Comparison of ENCODE assay signal across 26 cellular contexts in the genomic region with DNA sequence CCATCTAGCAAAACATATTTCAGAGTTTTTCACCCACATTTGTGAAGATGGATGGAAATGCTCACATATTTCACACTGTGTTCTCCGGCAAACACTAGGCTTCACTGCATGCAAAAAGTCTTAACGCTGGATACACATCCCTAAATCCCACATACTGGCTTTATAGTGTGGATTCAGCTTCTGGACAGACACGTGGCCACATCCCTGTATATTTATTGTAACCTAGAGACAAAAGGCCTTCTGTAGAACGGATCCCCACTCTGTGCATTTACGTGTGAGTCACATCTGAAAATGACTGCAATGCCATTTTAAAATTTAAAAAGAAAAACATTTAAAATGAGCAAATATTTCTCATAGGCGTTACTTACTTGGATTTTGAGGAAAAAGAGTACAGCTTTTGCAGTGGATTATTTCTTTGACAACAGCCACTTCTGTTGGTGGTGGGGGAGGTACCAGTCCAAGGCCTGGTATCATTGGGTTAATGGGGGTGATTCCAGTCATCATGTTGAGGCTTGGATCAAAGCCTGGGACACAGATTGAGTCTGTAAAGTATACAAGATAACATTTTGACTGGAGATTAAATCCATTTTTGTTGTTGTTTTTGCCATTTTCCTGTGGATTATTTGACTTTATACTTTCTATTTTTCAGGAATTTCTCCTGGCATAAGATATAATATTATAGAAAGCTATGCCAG.
DNase-seq lines count a peak whose midpoint lies in the region; ATAC-seq and TF ChIP-seq lines count a peak whose summit lies in the region.
"Had no signal": no experiment of that assay in that cellular context is flagged by ENCODE, and none has a peak within 500 bp of the region (broad histone marks: within the 10 kb centered on the region; RNA-seq: fewer than 3 reads in every experiment).

No MANE protein-coding gene starts in this region.

- H3K9me3 Mint-ChIP-seq in endodermal cell, result no peaks in the 10 kb centered on the region
- H3K9me3 Mint-ChIP-seq in nephron, result peaks cover 2% of the 10 kb centered on the region
- no peaks in the 10 kb centered on the region for H3K9me3 Mint-ChIP-seq in effector memory CD8-positive, alpha-beta T cell
- H3K9me3 Mint-ChIP-seq in activated T-helper 1 cell treated with anti-CD3 and anti-CD28 coated beads, Interleukin-12 subunit alpha, Interleukin-12 subunit beta, Interleukin-2, Interleukin-4 antibody, amounts not matched to agents 30 ng/mL and 10 ng/mL and 1 ng/mL, durations not matched to agents 14 hours and 24 hours and 36 hours, result no peaks in the 10 kb centered on the region
- H3K9me3 Mint-ChIP-seq: activated naive CD8-positive, alpha-beta T cell treated with anti-CD3 and anti-CD28 coated beads, Interleukin-2, amount 10 ng/mL, durations not matched to agents 7 days and 5 days; activated T-helper 2 cell treated with anti-CD3 and anti-CD28 coated beads, Interferon-gamma antibody, Interleukin-2, Interleukin-4, amounts not matched to agents 10 μg/mL and 5 μg/mL and 100 μg/mL, durations not matched to agents 14 hours and 24 hours and 36 hours; immature natural killer cell; neural progenitor cell had no signal

- H3K4me1 Mint-ChIP-seq in endodermal cell, result peaks cover 25% of the 10 kb centered on the region
- peaks cover 34% of the 10 kb centered on the region for H3K4me1 Mint-ChIP-seq in nephron
- H3K4me1 Mint-ChIP-seq in effector memory CD8-positive, alpha-beta T cell (ENCODE audit: low read depth in 2 of 2), result no peaks in the 10 kb centered on the region
- no peaks in the 10 kb centered on the region for H3K4me1 Mint-ChIP-seq in activated T-helper 1 cell treated with anti-CD3 and anti-CD28 coated beads, Interleukin-12 subunit alpha, Interleukin-12 subunit beta, Interleukin-2, Interleukin-4 antibody, amounts not matched to agents 30 ng/mL and 10 ng/mL and 1 ng/mL, durations not matched to agents 14 hours and 24 hours and 36 hours (ENCODE audit: low read depth)

- H3K4me1 ChIP-seq in SJSA1 (replicated peaks) (peaks cover 46% of the 10 kb centered on the region), endodermal cell (ENCODE audit: control insufficient read depth, insufficient read depth, low read length) (peaks cover 3% of the 10 kb centered on the region)
- H3K4me1 ChIP-seq: colonic mucosa, uterus had no signal

- TF ChIP-seq CTCF in endodermal cell (conservative IDR thresholded peaks at IDR 0.05) (no peak), nephron (IDR thresholded peaks at IDR 0.05; ENCODE audit: unreplicated experiment in 3 of 3) (no peak)

- H3K27me3 ChIP-seq in SJSA1 (replicated peaks) (no peaks in the 10 kb centered on the region), endodermal cell (ENCODE audit: control insufficient read depth, insufficient read depth, low read length, poor library complexity, severe bottlenecking) (peaks cover 9% of the 10 kb centered on the region)
- H3K27me3 ChIP-seq: colonic mucosa, neural progenitor cell, suprapubic skin, uterus had no signal

- H3K27me3 Mint-ChIP-seq in endodermal cell (ENCODE audit: insufficient read depth) (peaks cover 8% of the 10 kb centered on the region), nephron (ENCODE audit: low read depth) (peaks cover 3% of the 10 kb centered on the region)
- no peaks in the 10 kb centered on the region for H3K27me3 Mint-ChIP-seq in effector memory CD8-positive, alpha-beta T cell
- no peaks in the 10 kb centered on the region for H3K27me3 Mint-ChIP-seq in activated T-helper 1 cell treated with anti-CD3 and anti-CD28 coated beads, Interleukin-12 subunit alpha, Interleukin-12 subunit beta, Interleukin-2, Interleukin-4 antibody, amounts not matched to agents 30 ng/mL and 10 ng/mL and 1 ng/mL, durations not matched to agents 14 hours and 24 hours and 36 hours (ENCODE audit: insufficient read depth)
- H3K27me3 Mint-ChIP-seq: activated naive CD8-positive, alpha-beta T cell treated with anti-CD3 and anti-CD28 coated beads, Interleukin-2, amount 10 ng/mL, durations not matched to agents 7 days and 5 days; T-helper 17 cell had no signal

- H3K36me3 ChIP-seq in SJSA1 (no peaks in the 10 kb centered on the region), endodermal cell (ENCODE audit: control insufficient read depth, insufficient read depth, low read length) (no peaks in the 10 kb centered on the region)
- H3K36me3 ChIP-seq: colonic mucosa, neural progenitor cell, prostate gland, suprapubic skin, uterus had no signal

- H3K36me3 Mint-ChIP-seq in endodermal cell (ENCODE audit: low read depth), result no peaks in the 10 kb centered on the region
- H3K36me3 Mint-ChIP-seq in nephron (ENCODE audit: low read depth), result no peaks in the 10 kb centered on the region
- H3K36me3 Mint-ChIP-seq in effector memory CD8-positive, alpha-beta T cell (ENCODE audit: insufficient read depth), result no peaks in the 10 kb centered on the region
- H3K36me3 Mint-ChIP-seq in activated T-helper 1 cell treated with anti-CD3 and anti-CD28 coated beads, Interleukin-12 subunit alpha, Interleukin-12 subunit beta, Interleukin-2, Interleukin-4 antibody, amounts not matched to agents 30 ng/mL and 10 ng/mL and 1 ng/mL, durations not matched to agents 14 hours and 24 hours and 36 hours (ENCODE audit: low read depth), result no peaks in the 10 kb centered on the region
- H3K36me3 Mint-ChIP-seq: activated naive CD8-positive, alpha-beta T cell treated with anti-CD3 and anti-CD28 coated beads, Interleukin-2, amount 10 ng/mL, durations not matched to agents 7 days and 5 days; immature natural killer cell; neural progenitor cell had no signal

- DNase-seq in ELR (ENCODE audit: low read depth), result peak; percentile 26
- peak in 1 of 2 experiments; percentile 30 for DNase-seq in SJSA1 (ENCODE audit: low read depth in 1 of 2, low spot score in 2 of 2)
- no peak for DNase-seq in endodermal cell
- DNase-seq in effector memory CD8-positive, alpha-beta T cell, result no peak
- DNase-seq in activated T-helper 1 cell treated with anti-CD3 and anti-CD28 coated beads, Interleukin-12 subunit alpha, Interleukin-12 subunit beta, Interleukin-2, Interleukin-4 antibody, amounts not matched to agents 30 ng/mL and 10 ng/mL and 1 ng/mL, durations not matched to agents 14 hours and 24 hours and 36 hours (ENCODE audit: low spot score), result no peak
- no peak for DNase-seq in NCI-H1694 treated with DMSO at 0.1 percent for 48 hours (lab: John Stamatoyannopoulos, UW)
- no peak for DNase-seq in activated CD4-positive, CD25-positive, alpha-beta regulatory T cell treated with anti-CD3 and anti-CD28 coated beads, Interleukin-2, amount 50 U/mL, for 72 hours
- DNase-seq: activated CD8-positive, alpha-beta memory T cell treated with anti-CD3 and anti-CD28 coated beads, Interleukin-2, amount 50 U/mL, for 4 hours; activated naive CD8-positive, alpha-beta T cell treated with anti-CD3 and anti-CD28 coated beads, Interleukin-2, amount 10 ng/mL, durations not matched to agents 7 days and 5 days; colonic mucosa; GF-D8; immature natural killer cell; KBM-7; left ventricle myocardium superior; NCI-H146; NCI-H82; SHP77 treated with DMSO at 0.1 percent for 48 hours; T-helper 17 cell; uterus had no signal

- no peak overlapping the region for H3K9ac ChIP-seq in endodermal cell (ENCODE audit: extremely low read depth, low read length, poor library complexity, severe bottlenecking)
- H3K9ac ChIP-seq: neural progenitor cell had no signal

- H3K9me3 ChIP-seq in SJSA1 (replicated peaks), result no peaks in the 10 kb centered on the region
- H3K9me3 ChIP-seq in endodermal cell (ENCODE audit: control insufficient read depth, low read length), result no peaks in the 10 kb centered on the region
- H3K9me3 ChIP-seq: colonic mucosa, prostate gland, suprapubic skin, uterus had no signal

- H3K4me3 Mint-ChIP-seq in endodermal cell (no peak overlapping the region), nephron (no peak overlapping the region)
- H3K4me3 Mint-ChIP-seq in effector memory CD8-positive, alpha-beta T cell, result no peak overlapping the region
- no peak overlapping the region for H3K4me3 Mint-ChIP-seq in activated T-helper 1 cell treated with anti-CD3 and anti-CD28 coated beads, Interleukin-12 subunit alpha, Interleukin-12 subunit beta, Interleukin-2, Interleukin-4 antibody, amounts not matched to agents 30 ng/mL and 10 ng/mL and 1 ng/mL, durations not matched to agents 14 hours and 24 hours and 36 hours
- H3K4me3 Mint-ChIP-seq: activated naive CD8-positive, alpha-beta T cell treated with anti-CD3 and anti-CD28 coated beads, Interleukin-2, amount 10 ng/mL, durations not matched to agents 7 days and 5 days; immature natural killer cell; neural progenitor cell; T-helper 17 cell had no signal

- H3K27ac Mint-ChIP-seq in endodermal cell, result no peak overlapping the region
- peak overlapping the region in 2 of 3 experiments; percentile 6 to 76 for H3K27ac Mint-ChIP-seq in nephron
- no peak overlapping the region for H3K27ac Mint-ChIP-seq in effector memory CD8-positive, alpha-beta T cell
- no peak overlapping the region for H3K27ac Mint-ChIP-seq in activated T-helper 1 cell treated with anti-CD3 and anti-CD28 coated beads, Interleukin-12 subunit alpha, Interleukin-12 subunit beta, Interleukin-2, Interleukin-4 antibody, amounts not matched to agents 30 ng/mL and 10 ng/mL and 1 ng/mL, durations not matched to agents 14 hours and 24 hours and 36 hours
- H3K27ac Mint-ChIP-seq: activated naive CD8-positive, alpha-beta T cell treated with anti-CD3 and anti-CD28 coated beads, Interleukin-2, amount 10 ng/mL, durations not matched to agents 7 days and 5 days; activated T-helper 2 cell treated with anti-CD3 and anti-CD28 coated beads, Interferon-gamma antibody, Interleukin-2, Interleukin-4, amounts not matched to agents 10 μg/mL and 5 μg/mL and 100 μg/mL, durations not matched to agents 14 hours and 24 hours and 36 hours; immature natural killer cell; neural progenitor cell; T-helper 17 cell had no signal

- H3K27ac ChIP-seq in SJSA1, result peak overlapping the region; percentile 24; the same call in 1 of the 2 replicates
- peak overlapping the region; percentile 61 for H3K27ac ChIP-seq in endodermal cell (ENCODE audit: low read depth, low read length)
- H3K27ac ChIP-seq: C4-2B, colonic mucosa, neural progenitor cell, prostate gland, suprapubic skin, uterus, VCaP had no signal

- no peak for ATAC-seq in effector memory CD8-positive, alpha-beta T cell (replicated peaks)
- ATAC-seq: left ventricle myocardium superior, T-helper 17 cell had no signal

- H3K4me3 ChIP-seq in SJSA1 (no peak overlapping the region), endodermal cell (ENCODE audit: low read length) (no peak overlapping the region)
- H3K4me3 ChIP-seq: colonic mucosa, neural progenitor cell, prostate gland, suprapubic skin, uterus had no signal

- 74 to 100% methylated on average over 1 to 6 of the region's 6 CpGs for WGBS in endodermal cell (ENCODE audit: insufficient coverage in 1 of 2, insufficient read length in 1 of 2), 2 experiments

- intact Hi-C loops in activated T-helper 1 cell treated with anti-CD3 and anti-CD28 coated beads, Interleukin-12 subunit alpha, Interleukin-12 subunit beta, Interleukin-2, Interleukin-4 antibody, amounts not matched to agents 30 ng/mL and 10 ng/mL and 1 ng/mL, durations not matched to agents 14 hours and 24 hours and 36 hours (cut with micrococcal nuclease), result no loop called here

Comparison
In these comparisons a context has a peak if more than half of its experiments do, and no peak if none do; other contexts are left out.
1. H3K27ac Mint-ChIP-seq: peak in nephron (2 of 3); none in endodermal cell (single experiment), effector memory CD8-positive, alpha-beta T cell (0 of 2) and activated T-helper 1 cell treated with anti-CD3 and anti-CD28 coated beads, Interleukin-12 subunit alpha, Interleukin-12 subunit beta, Interleukin-2, Interleukin-4 antibody, amounts not matched to agents 30 ng/mL and 10 ng/mL and 1 ng/mL, durations not matched to agents 14 hours and 24 hours and 36 hours (single experiment).